In genomic region chr16:19717319-19717718, GRCh38 we compare ENCODE assay signal across 8 cellular contexts. TPM values are rescaled to one million over a fixed set of nuclear protein-coding genes. Genes with fewer than 3 reads are reported as not detected.
DNase-seq lines count a peak whose midpoint lies in the region; ATAC-seq, FAIRE-seq and TF ChIP-seq lines count a peak whose summit lies in the region.

No MANE protein-coding gene starts in this region.

- H4K20me1 ChIP-seq in neural cell (ENCODE audit: insufficient read depth): no peaks in the 10 kb centered on the region

- no peak for TF ChIP-seq CTCF in neural cell (IDR thresholded peaks at IDR 0.05; ENCODE audit: poor library complexity, severe bottlenecking)
- no peak for TF ChIP-seq CTCF in D721Med (IDR thresholded peaks at IDR 0.05; ENCODE audit: insufficient read depth, missing control alignments)

- H3K4me3 Mint-ChIP-seq in effector memory CD8-positive, alpha-beta T cell: peak overlapping the region; percentile 92

- no peak for TF ChIP-seq RAD21 in neural cell (conservative IDR thresholded peaks at IDR 0.05)

- ATAC-seq in effector memory CD8-positive, alpha-beta T cell (replicated peaks): no peak

- H3K36me3 Mint-ChIP-seq in effector memory CD8-positive, alpha-beta T cell (ENCODE audit: insufficient read depth): peaks cover 19% of the 10 kb centered on the region

- H2AFZ ChIP-seq in neural cell (ENCODE audit: low read depth, low read length): peak overlapping the region; percentile 84

- peak overlapping the region; percentile 73 to 89 for H3K27ac Mint-ChIP-seq in effector memory CD8-positive, alpha-beta T cell

- H3K27me3 ChIP-seq in neural cell (ENCODE audit: insufficient read depth, low read depth, low read length): no peaks in the 10 kb centered on the region

- H3K79me2 ChIP-seq in neural cell (replicated peaks; ENCODE audit: insufficient read depth, low read length): peaks cover 36% of the 10 kb centered on the region

- H3K9me3 ChIP-seq in neural cell (ENCODE audit: low read length): no peaks in the 10 kb centered on the region

- H3K4me2 ChIP-seq in neural cell (ENCODE audit: low read length): peak overlapping the region; percentile 98

- no peaks in the 10 kb centered on the region for H3F3A ChIP-seq in neural cell (ENCODE audit: insufficient read depth, low read length, poor library complexity, severe bottlenecking)

- H3K27ac ChIP-seq in neural cell (ENCODE audit: low read length): peak overlapping the region; percentile 58

- no peaks in the 10 kb centered on the region for H3K36me3 ChIP-seq in neural cell (ENCODE audit: insufficient read depth, low read length)

- peak overlapping the region; percentile 81 for H3K4me3 ChIP-seq in neural cell (ENCODE audit: low read length)

- no peaks in the 10 kb centered on the region for H3K9me2 ChIP-seq in neural cell (ENCODE audit: insufficient read depth, low read length)

- no peak for FAIRE-seq in D721Med (lab: Jason Lieb, UNC)

- H3K9me3 Mint-ChIP-seq in effector memory CD8-positive, alpha-beta T cell: no peaks in the 10 kb centered on the region

- H3K27me3 Mint-ChIP-seq in effector memory CD8-positive, alpha-beta T cell: no peaks in the 10 kb centered on the region

- DNase-seq in COLO829 (ENCODE audit: low spot score) (peak; percentile 28), NCI-H82 treated with DMSO at 0.1 percent for 48 hours (lab: John Stamatoyannopoulos, UW; ENCODE audit: unreplicated experiment) (peak; percentile 33), AML-193 (lab: John Stamatoyannopoulos, UW) (no peak), HuH-7.5 (ENCODE audit: low spot score) (no peak), D721Med (ENCODE audit: insufficient read length, low spot score) (no peak), DMS153 (lab: John Stamatoyannopoulos, UW) (no peak)
- DNase-seq in effector memory CD8-positive, alpha-beta T cell: no peak

- H3K9ac ChIP-seq in neural cell (ENCODE audit: low read length): peak overlapping the region; percentile 73

- no peak for TF ChIP-seq EP300 in neural cell (conservative IDR thresholded peaks at IDR 0.05; ENCODE audit: poor library complexity, severe bottlenecking)

- H3K4me1 Mint-ChIP-seq in effector memory CD8-positive, alpha-beta T cell (ENCODE audit: low read depth in 2 of 2): peaks cover 21 to 30% of the 10 kb centered on the region in 2 donors

TF ChIP-seq in neural cell, 6 proteins besides CTCF, POLR2A, EP300 and RAD21:
- TF ChIP-seq POLR2AphosphoS5 (IDR thresholded peaks at IDR 0.05): no peak
- TF ChIP-seq MXI1 (conservative IDR thresholded peaks at IDR 0.05; ENCODE audit: poor library complexity, severe bottlenecking): no peak
- TF ChIP-seq REST (IDR thresholded peaks at IDR 0.05; ENCODE audit: borderline replicate concordance): no peak
- no peak for TF ChIP-seq SMC3 (conservative IDR thresholded peaks at IDR 0.05; ENCODE audit: poor library complexity)
- TF ChIP-seq EZH2 (IDR thresholded peaks at IDR 0.05; ENCODE audit: borderline replicate concordance, insufficient read depth, low read length, poor library complexity, severe bottlenecking): no peak
- TF ChIP-seq TAF1 (IDR thresholded peaks at IDR 0.05; ENCODE audit: low read depth): peak; percentile 14

RNA-seq across cellular contexts. Expression of gene KNOP1, which starts 0.7 kb away (rescaled TPM):
- polyA plus RNA-seq in neural cell: 37.4 and 40.1 TPM in 2 replicates
- polyA minus RNA-seq in neural cell: 30.4 and 31.7 TPM in 2 replicates

RNA-seq across cellular contexts. Expression of gene IQCK, which starts 0.8 kb away (rescaled TPM):
- polyA plus RNA-seq in neural cell: 10.2 and 13.9 TPM in 2 replicates
- 18.3 and 22.6 TPM in 2 replicates for polyA minus RNA-seq in neural cell

Comparison
In these comparisons a context has a peak if more than half of its experiments do, and no peak if none do; other contexts are left out.
1. DNase-seq: peak in COLO829 (single experiment) and NCI-H82 treated with DMSO at 0.1 percent for 48 hours (single experiment); none in effector memory CD8-positive, alpha-beta T cell (0 of 3), AML-193 (0 of 2), HuH-7.5 (single experiment), D721Med (single experiment) and DMS153 (single experiment).